29 cellular contexts compared by ENCODE assay signal in genomic region chr17:5120036-5120435, GRCh38. TPM values are rescaled to one million over a fixed set of nuclear protein-coding genes. Genes with fewer than 3 reads are reported as not detected.
"Had no signal": no experiment of that assay in that cellular context is flagged by ENCODE, and none has a peak within 500 bp of the region (broad histone marks: within the 10 kb centered on the region; RNA-seq: fewer than 3 reads in every experiment).

No MANE protein-coding gene starts in this region.

- H3K4me1 Mint-ChIP-seq: activated CD4-positive, alpha-beta T cell treated with anti-CD3 and anti-CD28 coated beads for 36 hours; activated naive CD8-positive, alpha-beta T cell treated with anti-CD3 and anti-CD28 coated beads, Interleukin-2, amount 10 ng/mL, durations not matched to agents 7 days and 5 days had no signal

- H3K9me3 Mint-ChIP-seq: effector memory CD8-positive, alpha-beta T cell; immature natural killer cell had no signal

- ATAC-seq: activated CD4-positive, alpha-beta T cell treated with anti-CD3 and anti-CD28 coated beads for 36 hours; activated CD8-positive, alpha-beta T cell treated with anti-CD3 and anti-CD28 coated beads, Interleukin-2, amount 10 ng/mL, durations not matched to agents 7 days and 5 days; effector memory CD8-positive, alpha-beta T cell; esophagus mucosa; heart left ventricle; left lobe of liver; pancreas had no signal

- FAIRE-seq: pancreas had no signal

- H3K4me3 ChIP-seq: ascending aorta, cardiac muscle cell, heart left ventricle, pancreas, right atrium auricular region, spleen, suprapubic skin, tibial artery had no signal

- H3K27ac ChIP-seq: ascending aorta, cardiac muscle cell, heart left ventricle, pancreas, right atrium auricular region, spleen, suprapubic skin, tibial artery had no signal

- DNase-seq: activated CD4-positive, alpha-beta T cell treated with anti-CD3 and anti-CD28 coated beads for 36 hours; activated CD4-positive, CD25-positive, alpha-beta regulatory T cell; activated CD8-positive, alpha-beta T cell treated with anti-CD3 and anti-CD28 coated beads, Interleukin-2, amount 10 ng/mL, durations not matched to agents 7 days and 5 days; activated effector memory CD4-positive, alpha-beta T cell treated with Interleukin-2 at 50 U/mL for 16 hours; activated naive CD4-positive, alpha-beta T cell treated with Interleukin-2 at 50 U/mL for 16 hours; activated naive CD8-positive, alpha-beta T cell treated with anti-CD3 and anti-CD28 coated beads, Interleukin-2, amount 10 ng/mL, durations not matched to agents 7 days and 5 days; cerebellar nuclear complex; cortex of kidney; effector memory CD8-positive, alpha-beta T cell; foreskin fibroblast; hypothalamus; immature natural killer cell; kidney glomerular epithelial cell; nucleus accumbens; spleen; stimulated activated naive CD4-positive, alpha-beta T cell had no signal

- H3K36me3 ChIP-seq: ascending aorta, cardiac muscle cell, pancreas, right atrium auricular region, spleen, suprapubic skin, tibial artery had no signal

- H3K4me3 Mint-ChIP-seq: activated CD4-positive, alpha-beta T cell treated with anti-CD3 and anti-CD28 coated beads for 36 hours; activated CD8-positive, alpha-beta T cell treated with anti-CD3 and anti-CD28 coated beads, Interleukin-2, amount 10 ng/mL, durations not matched to agents 7 days and 5 days; activated naive CD8-positive, alpha-beta T cell treated with anti-CD3 and anti-CD28 coated beads, Interleukin-2, amount 10 ng/mL, durations not matched to agents 7 days and 5 days; brain; effector memory CD8-positive, alpha-beta T cell had no signal

- H3K36me3 Mint-ChIP-seq: brain, immature natural killer cell had no signal

- H3K9me3 ChIP-seq: ascending aorta, heart left ventricle, pancreas, right atrium auricular region, suprapubic skin had no signal

- H3K4me1 ChIP-seq: pancreas had no signal

- H3K27ac Mint-ChIP-seq: activated CD4-positive, alpha-beta T cell treated with anti-CD3 and anti-CD28 coated beads for 36 hours; activated CD8-positive, alpha-beta T cell treated with anti-CD3 and anti-CD28 coated beads, Interleukin-2, amount 10 ng/mL, durations not matched to agents 7 days and 5 days; activated naive CD8-positive, alpha-beta T cell treated with anti-CD3 and anti-CD28 coated beads, Interleukin-2, amount 10 ng/mL, durations not matched to agents 7 days and 5 days; brain; effector memory CD8-positive, alpha-beta T cell; immature natural killer cell had no signal

RNA-seq across cellular contexts. Expression of gene USP6, which starts 4.2 kb away (rescaled TPM):
- total RNA-seq: esophagus mucosa, lung microvascular endothelial cell, pulmonary artery endothelial cell, right atrium auricular region had no signal
- polyA plus RNA-seq: neural cell had no signal
